Comparison of ENCODE assay signal across 8 cellular contexts in the genomic region with DNA sequence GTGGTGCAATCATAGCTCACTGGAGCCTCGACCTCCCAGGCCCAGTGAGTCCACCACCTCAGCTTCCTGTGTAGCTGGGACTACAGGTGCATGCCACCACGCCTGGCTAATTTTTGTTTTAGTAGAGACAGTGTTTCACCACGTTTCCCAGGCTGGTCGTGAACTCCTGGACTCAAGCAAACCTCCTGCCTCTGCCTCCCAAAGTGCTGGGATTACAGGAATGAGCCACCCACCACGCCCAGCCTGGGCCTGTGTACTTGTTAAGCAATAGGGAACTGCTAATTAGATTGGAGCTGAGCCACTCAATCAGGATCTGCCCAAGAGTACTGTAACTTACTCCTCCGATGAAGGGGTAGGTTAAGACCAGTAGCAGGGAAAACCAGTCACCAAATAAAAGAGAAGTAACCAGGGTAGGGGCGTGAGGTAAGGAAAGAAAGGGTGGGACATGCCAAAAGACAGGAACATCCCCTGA. TPM values are rescaled to one million over a fixed set of nuclear protein-coding genes. Genes with fewer than 3 reads are reported as not detected.
DNase-seq lines count a peak whose midpoint lies in the region; ATAC-seq and TF ChIP-seq lines count a peak whose summit lies in the region.
"Had no signal": no experiment of that assay in that cellular context is flagged by ENCODE, and none has a peak within 500 bp of the region (broad histone marks: within the 10 kb centered on the region; RNA-seq: fewer than 3 reads in every experiment).

No MANE protein-coding gene starts in this region.

- H3K4me3 ChIP-seq in GM12864 (ENCODE audit: low read depth, low read length): peak overlapping the region; percentile 69
- H3K4me3 ChIP-seq in MG63: peak overlapping the region; percentile 99

- peaks cover 2% of the 10 kb centered on the region for H3K27me3 Mint-ChIP-seq in activated naive CD8-positive, alpha-beta T cell treated with anti-CD3 and anti-CD28 coated beads, Interleukin-2, amount 50 U/mL, for 24 hours
- no peaks in the 10 kb centered on the region for H3K27me3 Mint-ChIP-seq in nephron (ENCODE audit: low read depth)

- no peak for DNase-seq in GM12864 (ENCODE audit: low read depth)
- no peak for DNase-seq in MG63
- no peak for DNase-seq in activated naive CD8-positive, alpha-beta T cell treated with anti-CD3 and anti-CD28 coated beads, Interleukin-2, amount 50 U/mL, for 24 hours
- DNase-seq in NCI-H1105 (lab: John Stamatoyannopoulos, UW): no peak
- DNase-seq in COR-L47 (lab: John Stamatoyannopoulos, UW): no peak
- DNase-seq: psoas muscle had no signal

- peak overlapping the region; percentile 90 for H3K4me3 Mint-ChIP-seq in activated naive CD8-positive, alpha-beta T cell treated with anti-CD3 and anti-CD28 coated beads, Interleukin-2, amount 50 U/mL, for 24 hours
- peak overlapping the region; percentile 83 to 92 (median 83) for H3K4me3 Mint-ChIP-seq in nephron

- no peaks in the 10 kb centered on the region for H3K9me3 ChIP-seq in MG63
- H3K9me3 ChIP-seq: psoas muscle had no signal

- peak overlapping the region; percentile 95 for H3K27ac Mint-ChIP-seq in activated naive CD8-positive, alpha-beta T cell treated with anti-CD3 and anti-CD28 coated beads, Interleukin-2, amount 50 U/mL, for 24 hours
- peak overlapping the region; percentile 66 to 78 (median 70) for H3K27ac Mint-ChIP-seq in nephron

- no peak for ATAC-seq in activated naive CD8-positive, alpha-beta T cell treated with anti-CD3 and anti-CD28 coated beads, Interleukin-2, amount 50 U/mL, for 24 hours
- no peak for ATAC-seq in HG03378 (IDR thresholded peaks at IDR 0.05; ENCODE audit: unreplicated experiment)
- ATAC-seq: psoas muscle had no signal

- no peaks in the 10 kb centered on the region for H3K27me3 ChIP-seq in MG63

- H3K4me1 Mint-ChIP-seq in activated naive CD8-positive, alpha-beta T cell treated with anti-CD3 and anti-CD28 coated beads, Interleukin-2, amount 50 U/mL, for 24 hours: peaks cover 52% of the 10 kb centered on the region
- H3K4me1 Mint-ChIP-seq in nephron: peaks cover 40% of the 10 kb centered on the region

- TF ChIP-seq CTCF in GM12864 (IDR thresholded peaks at IDR 0.05; ENCODE audit: low read depth, low read length, missing control alignments) (no peak), nephron (IDR thresholded peaks at IDR 0.05; ENCODE audit: unreplicated experiment in 3 of 3) (no peak)

- H3K36me3 ChIP-seq in MG63: peaks cover 61% of the 10 kb centered on the region

- peaks cover 5% of the 10 kb centered on the region for H3K9me3 Mint-ChIP-seq in activated naive CD8-positive, alpha-beta T cell treated with anti-CD3 and anti-CD28 coated beads, Interleukin-2, amount 50 U/mL, for 24 hours
- no peaks in the 10 kb centered on the region for H3K9me3 Mint-ChIP-seq in nephron

- H3K36me3 Mint-ChIP-seq in activated naive CD8-positive, alpha-beta T cell treated with anti-CD3 and anti-CD28 coated beads, Interleukin-2, amount 50 U/mL, for 24 hours (ENCODE audit: low read depth): peaks cover 56% of the 10 kb centered on the region
- H3K36me3 Mint-ChIP-seq in nephron (ENCODE audit: low read depth): peaks cover 30% of the 10 kb centered on the region

RNA-seq across cellular contexts. Expression of a gene that starts 2.4 kb away (rescaled TPM):
- total RNA-seq in MG63 (2014; rRNA removed; shearing (Covaris generic); ENCODE audit: low replicate concordance): 227 and 342 TPM in 2 replicates

RNA-seq across cellular contexts. Expression of a gene that starts 16.3 kb away (rescaled TPM):
- 105 and 128 TPM in 2 replicates for total RNA-seq in MG63 (2014; rRNA removed; shearing (Covaris generic); ENCODE audit: low replicate concordance)

RNA-seq across cellular contexts. Expression of a gene that starts 35.5 kb away (rescaled TPM):
- total RNA-seq in MG63 (2014; rRNA removed; shearing (Covaris generic); ENCODE audit: low replicate concordance): 37.5 and 56.7 TPM in 2 replicates

RNA-seq across cellular contexts. Expression of a gene that starts 58.4 kb away (rescaled TPM):
- not detected in 2 replicates for total RNA-seq in MG63 (2014; rRNA removed; shearing (Covaris generic); ENCODE audit: low replicate concordance)
